Comparison of ENCODE assay signal across 9 cellular contexts in the genomic region with DNA sequence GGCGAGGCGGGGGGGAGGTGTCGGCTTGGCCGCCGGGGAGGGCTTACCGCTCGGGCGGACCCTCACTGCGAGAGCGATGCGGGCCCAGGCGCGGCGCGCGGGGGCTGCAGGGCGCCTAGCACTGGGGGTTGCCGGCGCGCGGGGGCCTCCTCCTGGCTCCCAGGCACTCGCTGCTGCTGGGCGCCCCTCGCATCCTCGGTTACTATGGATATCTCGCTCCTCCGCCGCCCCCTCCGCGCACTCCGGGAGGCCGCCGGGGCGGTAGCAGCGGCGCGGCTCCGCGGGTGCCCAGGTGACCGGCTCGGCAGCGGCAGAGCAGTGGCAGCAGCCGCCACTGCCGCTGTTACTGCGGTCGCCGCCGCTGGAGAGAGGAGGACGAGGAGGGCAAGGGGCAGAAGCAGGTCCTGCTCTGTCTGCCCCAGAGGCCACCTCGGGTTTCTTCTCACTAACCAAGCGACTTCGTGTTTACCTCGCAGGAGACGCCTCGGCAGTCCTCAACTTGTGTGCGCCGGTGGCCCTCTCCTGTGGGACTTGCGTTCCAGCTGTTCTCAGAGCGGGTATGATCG.
DNase-seq lines count a peak whose midpoint lies in the region; TF ChIP-seq lines count a peak whose summit lies in the region.
"Had no signal": no experiment of that assay in that cellular context is flagged by ENCODE, and none has a peak within 500 bp of the region (broad histone marks: within the 10 kb centered on the region; RNA-seq: fewer than 3 reads in every experiment).

No MANE protein-coding gene starts in this region.

- H3K27ac Mint-ChIP-seq in immature natural killer cell, result no peak overlapping the region
- H3K27ac Mint-ChIP-seq: IgD-negative memory B cell had no signal

- H3K36me3 Mint-ChIP-seq in immature natural killer cell, result peaks cover 0 to 3% (median 0%) of the 10 kb centered on the region in 3 donors
- H3K36me3 Mint-ChIP-seq: IgD-negative memory B cell had no signal

- peaks cover 8 to 28% (median 10%) of the 10 kb centered on the region in 3 donors for H3K27me3 Mint-ChIP-seq in immature natural killer cell (ENCODE audit: low read depth in 3 of 3)

- peaks cover 0 to 17% (median under 1%) of the 10 kb centered on the region in 6 donors for H3K9me3 Mint-ChIP-seq in immature natural killer cell

- no peak overlapping the region for H3K4me3 Mint-ChIP-seq in immature natural killer cell
- H3K4me3 Mint-ChIP-seq: IgD-negative memory B cell had no signal

- TF ChIP-seq RAD21 in Ishikawa (IDR thresholded peaks at IDR 0.05; ENCODE audit: low read depth), result peak; percentile 10; the same call in 1 of the 2 replicates

- H3K4me1 Mint-ChIP-seq in immature natural killer cell, result no peaks in the 10 kb centered on the region
- H3K4me1 Mint-ChIP-seq: IgD-negative memory B cell had no signal

- no peak for TF ChIP-seq EP300 in Ishikawa (IDR thresholded peaks at IDR 0.05; ENCODE audit: borderline replicate concordance)

- DNase-seq in COLO668 (lab: John Stamatoyannopoulos, UW; ENCODE audit: unreplicated experiment) (peak; percentile 75), ecto neural progenitor cell (ENCODE audit: low spot score) (peak; percentile 78), nucleus accumbens (lab: John Stamatoyannopoulos, UW) (peak in 44 of 56 donors; percentile 25 to 84 (median 68)), immature natural killer cell (no peak), GDM1 (lab: John Stamatoyannopoulos, UW) (no peak), activated T-cell treated with anti-CD3 and anti-CD28 coated beads for 4 hours (no peak)
- DNase-seq in activated CD4-positive, alpha-beta T cell treated with anti-CD3 and anti-CD28 coated beads for 1 hour, result no peak

TF ChIP-seq in Ishikawa, 13 proteins besides CTCF, POLR2A, EP300 and RAD21:
- TF ChIP-seq, protein P1, sequence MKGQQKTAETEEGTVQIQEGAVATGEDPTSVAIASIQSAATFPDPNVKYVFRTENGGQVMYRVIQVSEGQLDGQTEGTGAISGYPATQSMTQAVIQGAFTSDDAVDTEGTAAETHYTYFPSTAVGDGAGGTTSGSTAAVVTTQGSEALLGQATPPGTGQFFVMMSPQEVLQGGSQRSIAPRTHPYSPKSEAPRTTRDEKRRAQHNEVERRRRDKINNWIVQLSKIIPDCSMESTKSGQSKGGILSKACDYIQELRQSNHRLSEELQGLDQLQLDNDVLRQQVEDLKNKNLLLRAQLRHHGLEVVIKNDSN (IDR thresholded peaks at IDR 0.05), result no peak
- TF ChIP-seq, protein P2, sequence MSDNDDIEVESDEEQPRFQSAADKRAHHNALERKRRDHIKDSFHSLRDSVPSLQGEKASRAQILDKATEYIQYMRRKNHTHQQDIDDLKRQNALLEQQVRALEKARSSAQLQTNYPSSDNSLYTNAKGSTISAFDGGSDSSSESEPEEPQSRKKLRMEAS (IDR thresholded peaks at IDR 0.05), result no peak
- TF ChIP-seq EGR1 (IDR thresholded peaks at IDR 0.05) (no peak), ZBTB7A (IDR thresholded peaks at IDR 0.05; ENCODE audit: low read depth) (no peak), FOXM1 (IDR thresholded peaks at IDR 0.05; ENCODE audit: borderline replicate concordance, low read depth) (no peak), YY1 (IDR thresholded peaks at IDR 0.05; ENCODE audit: low read depth) (no peak), CEBPB (IDR thresholded peaks at IDR 0.05) (no peak), CREB1 (IDR thresholded peaks at IDR 0.05; ENCODE audit: low read depth) (no peak), TCF12 (IDR thresholded peaks at IDR 0.05; ENCODE audit: low read depth) (no peak), TEAD4 (IDR thresholded peaks at IDR 0.05) (no peak), NFIC (IDR thresholded peaks at IDR 0.05) (no peak), TAF1 (IDR thresholded peaks at IDR 0.05; ENCODE audit: low read depth) (no peak)
- TF ChIP-seq, protein P3, sequence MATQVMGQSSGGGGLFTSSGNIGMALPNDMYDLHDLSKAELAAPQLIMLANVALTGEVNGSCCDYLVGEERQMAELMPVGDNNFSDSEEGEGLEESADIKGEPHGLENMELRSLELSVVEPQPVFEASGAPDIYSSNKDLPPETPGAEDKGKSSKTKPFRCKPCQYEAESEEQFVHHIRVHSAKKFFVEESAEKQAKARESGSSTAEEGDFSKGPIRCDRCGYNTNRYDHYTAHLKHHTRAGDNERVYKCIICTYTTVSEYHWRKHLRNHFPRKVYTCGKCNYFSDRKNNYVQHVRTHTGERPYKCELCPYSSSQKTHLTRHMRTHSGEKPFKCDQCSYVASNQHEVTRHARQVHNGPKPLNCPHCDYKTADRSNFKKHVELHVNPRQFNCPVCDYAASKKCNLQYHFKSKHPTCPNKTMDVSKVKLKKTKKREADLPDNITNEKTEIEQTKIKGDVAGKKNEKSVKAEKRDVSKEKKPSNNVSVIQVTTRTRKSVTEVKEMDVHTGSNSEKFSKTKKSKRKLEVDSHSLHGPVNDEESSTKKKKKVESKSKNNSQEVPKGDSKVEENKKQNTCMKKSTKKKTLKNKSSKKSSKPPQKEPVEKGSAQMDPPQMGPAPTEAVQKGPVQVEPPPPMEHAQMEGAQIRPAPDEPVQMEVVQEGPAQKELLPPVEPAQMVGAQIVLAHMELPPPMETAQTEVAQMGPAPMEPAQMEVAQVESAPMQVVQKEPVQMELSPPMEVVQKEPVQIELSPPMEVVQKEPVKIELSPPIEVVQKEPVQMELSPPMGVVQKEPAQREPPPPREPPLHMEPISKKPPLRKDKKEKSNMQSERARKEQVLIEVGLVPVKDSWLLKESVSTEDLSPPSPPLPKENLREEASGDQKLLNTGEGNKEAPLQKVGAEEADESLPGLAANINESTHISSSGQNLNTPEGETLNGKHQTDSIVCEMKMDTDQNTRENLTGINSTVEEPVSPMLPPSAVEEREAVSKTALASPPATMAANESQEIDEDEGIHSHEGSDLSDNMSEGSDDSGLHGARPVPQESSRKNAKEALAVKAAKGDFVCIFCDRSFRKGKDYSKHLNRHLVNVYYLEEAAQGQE (IDR thresholded peaks at IDR 0.05; ENCODE audit: low read depth), result no peak

Comparison
In these comparisons a context has a peak if more than half of its experiments do, and no peak if none do; other contexts are left out.
1. DNase-seq: peak in COLO668 (single experiment), ecto neural progenitor cell (single experiment) and nucleus accumbens (44 of 56); none in immature natural killer cell (0 of 3), activated CD4-positive, alpha-beta T cell treated with anti-CD3 and anti-CD28 coated beads for 1 hour (single experiment), GDM1 (single experiment) and activated T-cell treated with anti-CD3 and anti-CD28 coated beads for 4 hours (single experiment).